Comparison of ENCODE assay signal across 13 cellular contexts in genomic region chr7:18202315-18203045, GRCh38.
DNase-seq lines count a peak whose midpoint lies in the region; ATAC-seq and TF ChIP-seq lines count a peak whose summit lies in the region.
"Had no signal": no experiment of that assay in that cellular context is flagged by ENCODE, and none has a peak within 500 bp of the region (broad histone marks: within the 10 kb centered on the region; RNA-seq: fewer than 3 reads in every experiment).

No MANE protein-coding gene starts in this region.

- peak; percentile 32 for DNase-seq in DMS153 (lab: John Stamatoyannopoulos, UW)
- no peak for DNase-seq in DMS153 treated with DMSO at 0.1 percent for 48 hours (lab: John Stamatoyannopoulos, UW; ENCODE audit: unreplicated experiment)
- DNase-seq in NOMO-1 treated with DMSO at 0.1 percent for 48 hours (lab: John Stamatoyannopoulos, UW; ENCODE audit: unreplicated experiment) = peak; percentile 49
- no peak for DNase-seq in uterus
- DNase-seq in NCI-H2081 (lab: John Stamatoyannopoulos, UW) = no peak
- no peak for DNase-seq in NCI-H1417 treated with DMSO at 0.1 percent for 48 hours (lab: John Stamatoyannopoulos, UW)
- no peak for DNase-seq in GM19238 (ENCODE audit: insufficient read length, low spot score)
- DNase-seq: activated gamma-delta T cell treated with Interleukin-2 at 50 U/mL for 16 hours, mesenchymal stem cell, SIG-M5, substantia nigra had no signal

- no peaks in the 10 kb centered on the region for H3K9me3 ChIP-seq in uterus

- intact Hi-C loops in uterus (cut with DNase I; ENCODE audit: low total_unique reads) = no loop called here

- no peak for TF ChIP-seq CTCF in uterus (IDR thresholded peaks at IDR 0.05)

- peak; percentile 67 for ATAC-seq in HG03175 (IDR thresholded peaks at IDR 0.05; ENCODE audit: unreplicated experiment)

- H3K27me3 ChIP-seq in uterus = no peaks in the 10 kb centered on the region

- H3K4me1 ChIP-seq in uterus = no peaks in the 10 kb centered on the region

- H3K36me3 ChIP-seq in uterus = no peaks in the 10 kb centered on the region

- H3K27ac ChIP-seq in uterus = peak overlapping the region; percentile 56 to 64
- H3K27ac ChIP-seq: 22Rv1 had no signal

- H3K4me3 ChIP-seq in uterus = no peak overlapping the region

- TF ChIP-seq POLR2A in uterus (IDR thresholded peaks at IDR 0.05) = no peak

Comparison
In these comparisons a context has a peak if more than half of its experiments do, and no peak if none do; other contexts are left out.
1. DNase-seq: peak in DMS153 (single experiment) and NOMO-1 treated with DMSO at 0.1 percent for 48 hours (single experiment); none in DMS153 treated with DMSO at 0.1 percent for 48 hours (single experiment), uterus (0 of 2), NCI-H2081 (0 of 2), NCI-H1417 treated with DMSO at 0.1 percent for 48 hours (single experiment) and GM19238 (single experiment).